In genomic region chr16:58451945-58452401, GRCh38 we compare ENCODE assay signal across 11 cellular contexts. TPM values are rescaled to one million over a fixed set of nuclear protein-coding genes. Genes with fewer than 3 reads are reported as not detected.
DNase-seq lines count a peak whose midpoint lies in the region; ATAC-seq, FAIRE-seq and TF ChIP-seq lines count a peak whose summit lies in the region.
"Had no signal": no experiment of that assay in that cellular context is flagged by ENCODE, and none has a peak within 500 bp of the region (broad histone marks: within the 10 kb centered on the region; RNA-seq: fewer than 3 reads in every experiment).

No MANE protein-coding gene starts in this region.

- no peaks in the 10 kb centered on the region for H3K9me3 ChIP-seq in PC-3 (ENCODE audit: low read length)
- H3K9me3 ChIP-seq: left lung, testis had no signal

- H3K27ac Mint-ChIP-seq in activated naive CD4-positive, alpha-beta T cell treated with anti-CD3 and anti-CD28 coated beads, Interleukin-2, amount 50 U/mL, for 72 hours: peak overlapping the region in 1 of 2 donors; percentile 69
- H3K27ac Mint-ChIP-seq: activated CD8-positive, alpha-beta memory T cell treated with anti-CD3 and anti-CD28 coated beads, Interleukin-2, amount 10 ng/mL, durations not matched to agents 7 days and 5 days had no signal

- H3K4me1 ChIP-seq in PC-3 (ENCODE audit: insufficient read depth, low read length): peaks cover 18% of the 10 kb centered on the region
- H3K4me1 ChIP-seq: left lung had no signal

- H3K27me3 ChIP-seq in PC-3 (ENCODE audit: low read length): no peaks in the 10 kb centered on the region
- H3K27me3 ChIP-seq: testis had no signal

- H3K27ac ChIP-seq in PC-3 (ENCODE audit: low read length): peak overlapping the region; percentile 65
- H3K27ac ChIP-seq: KMS-11, left lung, testis had no signal

- no peaks in the 10 kb centered on the region for H4K20me1 ChIP-seq in PC-3 (ENCODE audit: low read length)

- no peak for TF ChIP-seq POLR2A in H54 (IDR thresholded peaks at IDR 0.05; ENCODE audit: low read depth, low read length)

- DNase-seq in H54 (ENCODE audit: insufficient read length, low spot score) (no peak), PC-3 (peak; percentile 84), renal cortical epithelial cell (ENCODE audit: low read depth) (peak; percentile 67), NCI-H524 treated with DMSO at 0.1 percent for 48 hours (lab: John Stamatoyannopoulos, UW) (no peak), NCI-H2029 (lab: John Stamatoyannopoulos, UW) (no peak)
- no peak for DNase-seq in activated naive CD4-positive, alpha-beta T cell treated with anti-CD3 and anti-CD28 coated beads, Interleukin-2, amount 50 U/mL, for 72 hours (ENCODE audit: low spot score in 2 of 2)
- DNase-seq: activated CD8-positive, alpha-beta memory T cell treated with anti-CD3 and anti-CD28 coated beads, Interleukin-2, amount 10 ng/mL, durations not matched to agents 7 days and 5 days; left lung; testis had no signal

- no peaks in the 10 kb centered on the region for H3K9me2 ChIP-seq in PC-3 (replicated peaks; ENCODE audit: low read length)

- H2AFZ ChIP-seq in PC-3 (ENCODE audit: low read length): no peak overlapping the region

- H3K36me3 Mint-ChIP-seq in activated naive CD4-positive, alpha-beta T cell treated with anti-CD3 and anti-CD28 coated beads, Interleukin-2, amount 50 U/mL, for 72 hours: no peaks in the 10 kb centered on the region
- H3K36me3 Mint-ChIP-seq: activated CD8-positive, alpha-beta memory T cell treated with anti-CD3 and anti-CD28 coated beads, Interleukin-2, amount 10 ng/mL, durations not matched to agents 7 days and 5 days had no signal

- no TSS peak for BruUV-seq in PC-3 (replicated peaks; lab: Mats Ljungman, UMichigan)

- intact Hi-C loops in PC-3 (cut with micrococcal nuclease): no loop called here

- no peaks in the 10 kb centered on the region for H3K9me3 Mint-ChIP-seq in activated naive CD4-positive, alpha-beta T cell treated with anti-CD3 and anti-CD28 coated beads, Interleukin-2, amount 50 U/mL, for 72 hours

- peak; percentile 92 for ATAC-seq in PC-3
- peak; percentile 81 for ATAC-seq in esophagus mucosa
- ATAC-seq in activated naive CD4-positive, alpha-beta T cell treated with anti-CD3 and anti-CD28 coated beads, Interleukin-2, amount 50 U/mL, for 72 hours: no peak
- ATAC-seq: activated CD8-positive, alpha-beta memory T cell treated with anti-CD3 and anti-CD28 coated beads, Interleukin-2, amount 10 ng/mL, durations not matched to agents 7 days and 5 days; left lung had no signal

- CTCF ChIA-PET in PC-3 (lab: Charles Lee): interaction anchor here (0.8 to 1.1 kb wide), 3 partner anchors 43 to 115 kb away, joined by 3 to 5 read pairs (median 3); no protein-coding TSS in a partner anchor

- POLR2A ChIA-PET in PC-3 (lab: Charles Lee; ENCODE audit: unreplicated experiment): interaction anchor here (0.5 to 0.6 kb wide), 2 partner anchors 40 to 202 kb away, joined by 4 to 7 read pairs; a partner anchor contains a TSS

- peak overlapping the region; percentile 47 for H3K4me2 ChIP-seq in PC-3 (ENCODE audit: low read length)
- H3K4me2 ChIP-seq: KMS-11 had no signal

- no peak overlapping the region for H3K9ac ChIP-seq in PC-3 (ENCODE audit: low read length)
- H3K9ac ChIP-seq: KMS-11 had no signal

- no peaks in the 10 kb centered on the region for H3F3A ChIP-seq in PC-3 (ENCODE audit: low read length, unreplicated experiment)

- no peak for TF ChIP-seq CTCF in PC-3 (conservative IDR thresholded peaks at IDR 0.05; ENCODE audit: low read depth, low read length)

- no peak overlapping the region for H3K4me3 ChIP-seq in PC-3 (ENCODE audit: low read length)
- H3K4me3 ChIP-seq: left lung, testis had no signal

- peak; percentile 33 for FAIRE-seq in H54 (lab: Jason Lieb, UNC)

- H3K79me2 ChIP-seq in PC-3 (ENCODE audit: low read length): no peaks in the 10 kb centered on the region

- no peaks in the 10 kb centered on the region for H3K36me3 ChIP-seq in PC-3 (ENCODE audit: low read depth, low read length)
- H3K36me3 ChIP-seq: left lung had no signal

RNA-seq across cellular contexts. Expression of gene NDRG4, which starts 48.0 kb away (rescaled TPM):
- total RNA-seq in PC-3 (2014; rRNA removed) (14.2 and 26.6 TPM in 2 replicates), esophagus mucosa (31.6 TPM), renal cortical epithelial cell (15.8 and 26.0 TPM in 2 replicates)
- 10 to 100 TPM in 1 of 2 donors, 1 to 10 TPM in 1; 4.7 to 15.6 TPM for total RNA-seq in activated naive CD4-positive, alpha-beta T cell treated with anti-CD3 and anti-CD28 coated beads, Interleukin-2, amount 50 U/mL, for 72 hours

RNA-seq across cellular contexts. Expression of gene GINS3, which starts 59.7 kb away (rescaled TPM):
- total RNA-seq in PC-3 (2014; rRNA removed): 17.5 and 19.6 TPM in 2 replicates
- total RNA-seq in esophagus mucosa: 13.7 TPM
- total RNA-seq in renal cortical epithelial cell: 4.4 and 4.9 TPM in 2 replicates
- 10 to 100 TPM; 22.2 to 24.4 TPM for total RNA-seq in activated naive CD4-positive, alpha-beta T cell treated with anti-CD3 and anti-CD28 coated beads, Interleukin-2, amount 50 U/mL, for 72 hours

Comparison
In these comparisons a context has a peak if more than half of its experiments do, and no peak if none do; other contexts are left out.
1. DNase-seq: peak in PC-3 (single experiment) and renal cortical epithelial cell (single experiment); none in H54 (single experiment), NCI-H524 treated with DMSO at 0.1 percent for 48 hours (single experiment), activated naive CD4-positive, alpha-beta T cell treated with anti-CD3 and anti-CD28 coated beads, Interleukin-2, amount 50 U/mL, for 72 hours (0 of 2) and NCI-H2029 (single experiment).
2. ATAC-seq: peak in PC-3 (single experiment) and esophagus mucosa (single experiment); none in activated naive CD4-positive, alpha-beta T cell treated with anti-CD3 and anti-CD28 coated beads, Interleukin-2, amount 50 U/mL, for 72 hours (0 of 2).